ENCODE assay signal across 1 cellular context in the genomic region with DNA sequence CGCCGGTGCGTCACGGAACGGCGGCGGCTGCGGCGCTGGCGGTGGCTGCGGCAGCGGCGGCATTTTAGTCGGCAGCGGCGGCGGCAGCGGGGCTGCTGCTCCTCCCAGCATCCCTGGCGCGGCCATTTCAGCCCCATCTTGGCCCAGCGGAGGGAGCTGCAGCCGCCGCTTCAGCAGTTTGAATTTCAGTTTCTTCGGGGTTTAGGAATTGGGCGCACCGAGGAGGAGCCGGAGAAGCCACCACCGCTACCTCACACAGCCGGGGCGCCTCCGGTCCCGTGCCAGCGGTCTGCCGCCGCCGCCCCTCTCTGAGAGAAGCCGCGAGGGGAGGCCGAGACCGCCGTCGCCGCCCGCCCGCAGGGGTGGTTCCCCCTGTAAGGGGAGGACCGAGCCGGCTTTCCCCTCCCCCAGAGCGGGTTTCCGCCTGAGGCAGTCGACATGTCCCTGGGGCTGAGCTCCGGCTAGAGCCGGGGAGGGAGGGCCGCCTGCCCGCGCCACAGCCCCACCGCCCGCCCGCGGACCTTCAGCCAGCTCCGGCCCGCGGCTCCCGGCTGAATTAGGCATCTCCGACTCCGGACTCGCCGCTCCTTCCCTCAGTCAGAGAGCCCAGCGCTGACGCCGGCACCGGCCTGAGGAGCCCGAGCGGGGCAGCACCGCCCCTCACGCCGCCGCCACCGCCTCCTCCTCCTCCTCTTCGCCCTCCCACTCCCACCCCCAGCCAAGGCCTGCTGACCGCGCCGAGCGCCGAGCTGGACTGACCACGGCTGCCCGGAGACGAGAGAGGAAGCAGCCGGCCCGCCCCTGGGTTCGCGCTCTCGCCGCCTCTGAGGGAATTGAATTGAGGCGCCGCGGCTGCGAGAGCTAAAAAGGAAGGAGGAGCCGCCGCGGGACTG.
TF ChIP-seq lines count a peak whose summit lies in the region.

A gene (plus strand): TSS at position 67 of the 893 bp plus-strand sequence. CDS start 1,053 bp downstream, outside the sequence.

TF ChIP-seq in HepG2, 621 proteins besides CTCF, POLR2A, EP300 and RAD21 (continued from another document and continues in another):
- TF ChIP-seq, protein P1, sequence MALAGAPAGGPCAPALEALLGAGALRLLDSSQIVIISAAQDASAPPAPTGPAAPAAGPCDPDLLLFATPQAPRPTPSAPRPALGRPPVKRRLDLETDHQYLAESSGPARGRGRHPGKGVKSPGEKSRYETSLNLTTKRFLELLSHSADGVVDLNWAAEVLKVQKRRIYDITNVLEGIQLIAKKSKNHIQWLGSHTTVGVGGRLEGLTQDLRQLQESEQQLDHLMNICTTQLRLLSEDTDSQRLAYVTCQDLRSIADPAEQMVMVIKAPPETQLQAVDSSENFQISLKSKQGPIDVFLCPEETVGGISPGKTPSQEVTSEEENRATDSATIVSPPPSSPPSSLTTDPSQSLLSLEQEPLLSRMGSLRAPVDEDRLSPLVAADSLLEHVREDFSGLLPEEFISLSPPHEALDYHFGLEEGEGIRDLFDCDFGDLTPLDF (CRISPR knock-in tag; IDR thresholded peaks at IDR 0.05), result no peak
- TF ChIP-seq GATAD1 (CRISPR knock-in tag; IDR thresholded peaks at IDR 0.05), result peak; percentile 71; the same call in 1 of the 2 replicates
- no peak for TF ChIP-seq TCF7 (IDR thresholded peaks at IDR 0.05; ENCODE audit: low read depth)
- TF ChIP-seq ZBTB42 (CRISPR knock-in tag; IDR thresholded peaks at IDR 0.05), result 0 out of 2 replicates have a peak, but pooled peaks have one; percentile 11
- TF ChIP-seq SAP130 (CRISPR knock-in tag; IDR thresholded peaks at IDR 0.05; ENCODE audit: low read depth), result peak; percentile 81
- TF ChIP-seq ZNF572 (CRISPR knock-in tag; IDR thresholded peaks at IDR 0.05), result peak; percentile 77; the same call in 1 of the 2 replicates
- no peak for TF ChIP-seq SOX6 (IDR thresholded peaks at IDR 0.05)
- TF ChIP-seq SOX6 (CRISPR knock-in tag; IDR thresholded peaks at IDR 0.05), result peak; percentile 43; the same call in 1 of the 2 replicates
- TF ChIP-seq, protein P2, sequence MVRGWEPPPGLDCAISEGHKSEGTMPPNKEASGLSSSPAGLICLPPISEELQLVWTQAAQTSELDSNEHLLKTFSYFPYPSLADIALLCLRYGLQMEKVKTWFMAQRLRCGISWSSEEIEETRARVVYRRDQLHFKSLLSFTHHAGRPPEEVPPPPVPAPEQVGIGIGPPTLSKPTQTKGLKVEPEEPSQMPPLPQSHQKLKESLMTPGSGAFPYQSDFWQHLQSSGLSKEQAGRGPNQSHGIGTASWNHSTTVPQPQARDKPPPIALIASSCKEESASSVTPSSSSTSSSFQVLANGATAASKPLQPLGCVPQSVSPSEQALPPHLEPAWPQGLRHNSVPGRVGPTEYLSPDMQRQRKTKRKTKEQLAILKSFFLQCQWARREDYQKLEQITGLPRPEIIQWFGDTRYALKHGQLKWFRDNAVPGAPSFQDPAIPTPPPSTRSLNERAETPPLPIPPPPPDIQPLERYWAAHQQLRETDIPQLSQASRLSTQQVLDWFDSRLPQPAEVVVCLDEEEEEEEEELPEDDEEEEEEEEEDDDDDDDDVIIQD (CRISPR knock-in tag; IDR thresholded peaks at IDR 0.05; ENCODE audit: low read depth), result no peak
- 0 out of 2 replicates have a peak, but pooled peaks have one; percentile 42 for TF ChIP-seq FOXO1 (CRISPR knock-in tag; IDR thresholded peaks at IDR 0.05)
- no peak for TF ChIP-seq ZNF17 (CRISPR knock-in tag; IDR thresholded peaks at IDR 0.05)
- TF ChIP-seq GABPB1 (CRISPR knock-in tag; IDR thresholded peaks at IDR 0.05), result peak; percentile 84
- peak; percentile 19; the same call in 1 of the 2 replicates for TF ChIP-seq ZNF569 (CRISPR knock-in tag; IDR thresholded peaks at IDR 0.05; ENCODE audit: borderline replicate concordance)
- no peak; the same call in none of the 2 replicates for TF ChIP-seq DMAP1 (CRISPR knock-in tag; IDR thresholded peaks at IDR 0.05)
- TF ChIP-seq MEIS1 (CRISPR knock-in tag; IDR thresholded peaks at IDR 0.05; ENCODE audit: borderline replicate concordance), result peak; percentile 75; the same call in 1 of the 2 replicates
- TF ChIP-seq, protein P3, sequence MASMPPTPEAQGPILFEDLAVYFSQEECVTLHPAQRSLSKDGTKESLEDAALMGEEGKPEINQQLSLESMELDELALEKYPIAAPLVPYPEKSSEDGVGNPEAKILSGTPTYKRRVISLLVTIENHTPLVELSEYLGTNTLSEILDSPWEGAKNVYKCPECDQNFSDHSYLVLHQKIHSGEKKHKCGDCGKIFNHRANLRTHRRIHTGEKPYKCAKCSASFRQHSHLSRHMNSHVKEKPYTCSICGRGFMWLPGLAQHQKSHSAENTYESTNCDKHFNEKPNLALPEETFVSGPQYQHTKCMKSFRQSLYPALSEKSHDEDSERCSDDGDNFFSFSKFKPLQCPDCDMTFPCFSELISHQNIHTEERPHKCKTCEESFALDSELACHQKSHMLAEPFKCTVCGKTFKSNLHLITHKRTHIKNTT (CRISPR knock-in tag; IDR thresholded peaks at IDR 0.05), result no peak
- peak; percentile 62 for TF ChIP-seq ZMYM4 (CRISPR knock-in tag; IDR thresholded peaks at IDR 0.05)
- no peak for TF ChIP-seq ZSCAN30 (CRISPR knock-in tag; IDR thresholded peaks at IDR 0.05)
- TF ChIP-seq AGO1 (IDR thresholded peaks at IDR 0.05; ENCODE audit: low read depth, low read length, poor library complexity, severe bottlenecking), result no peak
- TF ChIP-seq HOXD1 (CRISPR knock-in tag; IDR thresholded peaks at IDR 0.05), result no peak
- TF ChIP-seq, protein P4, sequence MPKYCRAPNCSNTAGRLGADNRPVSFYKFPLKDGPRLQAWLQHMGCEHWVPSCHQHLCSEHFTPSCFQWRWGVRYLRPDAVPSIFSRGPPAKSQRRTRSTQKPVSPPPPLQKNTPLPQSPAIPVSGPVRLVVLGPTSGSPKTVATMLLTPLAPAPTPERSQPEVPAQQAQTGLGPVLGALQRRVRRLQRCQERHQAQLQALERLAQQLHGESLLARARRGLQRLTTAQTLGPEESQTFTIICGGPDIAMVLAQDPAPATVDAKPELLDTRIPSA (CRISPR knock-in tag; IDR thresholded peaks at IDR 0.05; ENCODE audit: borderline replicate concordance), result no peak; the same call in 1 of the 2 replicates
- no peak for TF ChIP-seq ZNF724P (CRISPR knock-in tag; IDR thresholded peaks at IDR 0.05; ENCODE audit: borderline replicate concordance)
- no peak for TF ChIP-seq SP4 (CRISPR knock-in tag; IDR thresholded peaks at IDR 0.05)
- TF ChIP-seq CREB1 (IDR thresholded peaks at IDR 0.05), result peak; percentile 100
- no peak for TF ChIP-seq CREB1 (CRISPR knock-in tag; IDR thresholded peaks at IDR 0.05)
- TF ChIP-seq MLLT10 (CRISPR knock-in tag; IDR thresholded peaks at IDR 0.05), result no peak
- TF ChIP-seq, protein P5, sequence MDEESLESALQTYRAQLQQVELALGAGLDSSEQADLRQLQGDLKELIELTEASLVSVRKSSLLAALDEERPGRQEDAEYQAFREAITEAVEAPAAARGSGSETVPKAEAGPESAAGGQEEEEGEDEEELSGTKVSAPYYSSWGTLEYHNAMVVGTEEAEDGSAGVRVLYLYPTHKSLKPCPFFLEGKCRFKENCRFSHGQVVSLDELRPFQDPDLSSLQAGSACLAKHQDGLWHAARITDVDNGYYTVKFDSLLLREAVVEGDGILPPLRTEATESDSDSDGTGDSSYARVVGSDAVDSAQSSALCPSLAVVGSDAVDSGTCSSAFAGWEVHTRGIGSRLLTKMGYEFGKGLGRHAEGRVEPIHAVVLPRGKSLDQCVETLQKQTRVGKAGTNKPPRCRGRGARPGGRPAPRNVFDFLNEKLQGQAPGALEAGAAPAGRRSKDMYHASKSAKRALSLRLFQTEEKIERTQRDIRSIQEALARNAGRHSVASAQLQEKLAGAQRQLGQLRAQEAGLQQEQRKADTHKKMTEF (CRISPR knock-in tag; IDR thresholded peaks at IDR 0.05), result peak; percentile 82
- TF ChIP-seq, protein P6, sequence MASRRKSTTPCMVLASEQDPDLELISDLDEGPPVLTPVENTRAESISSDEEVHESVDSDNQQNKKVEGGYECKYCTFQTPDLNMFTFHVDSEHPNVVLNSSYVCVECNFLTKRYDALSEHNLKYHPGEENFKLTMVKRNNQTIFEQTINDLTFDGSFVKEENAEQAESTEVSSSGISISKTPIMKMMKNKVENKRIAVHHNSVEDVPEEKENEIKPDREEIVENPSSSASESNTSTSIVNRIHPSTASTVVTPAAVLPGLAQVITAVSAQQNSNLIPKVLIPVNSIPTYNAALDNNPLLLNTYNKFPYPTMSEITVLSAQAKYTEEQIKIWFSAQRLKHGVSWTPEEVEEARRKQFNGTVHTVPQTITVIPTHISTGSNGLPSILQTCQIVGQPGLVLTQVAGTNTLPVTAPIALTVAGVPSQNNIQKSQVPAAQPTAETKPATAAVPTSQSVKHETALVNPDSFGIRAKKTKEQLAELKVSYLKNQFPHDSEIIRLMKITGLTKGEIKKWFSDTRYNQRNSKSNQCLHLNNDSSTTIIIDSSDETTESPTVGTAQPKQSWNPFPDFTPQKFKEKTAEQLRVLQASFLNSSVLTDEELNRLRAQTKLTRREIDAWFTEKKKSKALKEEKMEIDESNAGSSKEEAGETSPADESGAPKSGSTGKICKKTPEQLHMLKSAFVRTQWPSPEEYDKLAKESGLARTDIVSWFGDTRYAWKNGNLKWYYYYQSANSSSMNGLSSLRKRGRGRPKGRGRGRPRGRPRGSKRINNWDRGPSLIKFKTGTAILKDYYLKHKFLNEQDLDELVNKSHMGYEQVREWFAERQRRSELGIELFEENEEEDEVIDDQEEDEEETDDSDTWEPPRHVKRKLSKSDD (CRISPR knock-in tag; IDR thresholded peaks at IDR 0.05; ENCODE audit: low read depth), result 0 out of 2 replicates have a peak, but pooled peaks have one; percentile 16
- TF ChIP-seq ZNF761 (CRISPR knock-in tag; conservative IDR thresholded peaks at IDR 0.05), result 0 out of 2 replicates have a peak, but pooled peaks have one; percentile 14
- TF ChIP-seq, protein P7, sequence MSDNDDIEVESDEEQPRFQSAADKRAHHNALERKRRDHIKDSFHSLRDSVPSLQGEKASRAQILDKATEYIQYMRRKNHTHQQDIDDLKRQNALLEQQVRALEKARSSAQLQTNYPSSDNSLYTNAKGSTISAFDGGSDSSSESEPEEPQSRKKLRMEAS (IDR thresholded peaks at IDR 0.05), result peak; percentile 44
- TF ChIP-seq, protein P8, sequence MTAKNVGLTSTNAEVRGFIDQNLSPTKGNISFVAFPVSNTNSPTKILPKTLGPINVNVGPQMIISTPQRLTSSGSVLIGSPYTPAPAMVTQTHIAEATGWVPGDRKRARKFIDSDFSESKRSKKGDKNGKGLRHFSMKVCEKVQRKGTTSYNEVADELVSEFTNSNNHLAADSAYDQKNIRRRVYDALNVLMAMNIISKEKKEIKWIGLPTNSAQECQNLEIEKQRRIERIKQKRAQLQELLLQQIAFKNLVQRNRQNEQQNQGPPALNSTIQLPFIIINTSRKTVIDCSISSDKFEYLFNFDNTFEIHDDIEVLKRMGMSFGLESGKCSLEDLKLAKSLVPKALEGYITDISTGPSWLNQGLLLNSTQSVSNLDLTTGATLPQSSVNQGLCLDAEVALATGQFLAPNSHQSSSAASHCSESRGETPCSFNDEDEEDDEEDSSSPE (CRISPR knock-in tag; IDR thresholded peaks at IDR 0.05), result peak; percentile 15
- TF ChIP-seq PRMT3 (CRISPR knock-in tag; IDR thresholded peaks at IDR 0.05; ENCODE audit: borderline replicate concordance, low read depth), result 0 out of 2 replicates have a peak, but pooled peaks have one; percentile 57
- TF ChIP-seq SPEN (CRISPR knock-in tag; IDR thresholded peaks at IDR 0.05; ENCODE audit: low read depth), result peak; percentile 44; the same call in 1 of the 2 replicates
- TF ChIP-seq, protein P9, sequence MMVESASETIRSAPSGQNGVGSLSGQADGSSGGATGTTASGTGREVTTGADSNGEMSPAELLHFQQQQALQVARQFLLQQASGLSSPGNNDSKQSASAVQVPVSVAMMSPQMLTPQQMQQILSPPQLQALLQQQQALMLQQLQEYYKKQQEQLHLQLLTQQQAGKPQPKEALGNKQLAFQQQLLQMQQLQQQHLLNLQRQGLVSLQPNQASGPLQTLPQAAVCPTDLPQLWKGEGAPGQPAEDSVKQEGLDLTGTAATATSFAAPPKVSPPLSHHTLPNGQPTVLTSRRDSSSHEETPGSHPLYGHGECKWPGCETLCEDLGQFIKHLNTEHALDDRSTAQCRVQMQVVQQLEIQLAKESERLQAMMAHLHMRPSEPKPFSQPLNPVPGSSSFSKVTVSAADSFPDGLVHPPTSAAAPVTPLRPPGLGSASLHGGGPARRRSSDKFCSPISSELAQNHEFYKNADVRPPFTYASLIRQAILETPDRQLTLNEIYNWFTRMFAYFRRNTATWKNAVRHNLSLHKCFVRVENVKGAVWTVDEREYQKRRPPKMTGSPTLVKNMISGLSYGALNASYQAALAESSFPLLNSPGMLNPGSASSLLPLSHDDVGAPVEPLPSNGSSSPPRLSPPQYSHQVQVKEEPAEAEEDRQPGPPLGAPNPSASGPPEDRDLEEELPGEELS (CRISPR knock-in tag; IDR thresholded peaks at IDR 0.05), result no peak
- TF ChIP-seq, protein P10, sequence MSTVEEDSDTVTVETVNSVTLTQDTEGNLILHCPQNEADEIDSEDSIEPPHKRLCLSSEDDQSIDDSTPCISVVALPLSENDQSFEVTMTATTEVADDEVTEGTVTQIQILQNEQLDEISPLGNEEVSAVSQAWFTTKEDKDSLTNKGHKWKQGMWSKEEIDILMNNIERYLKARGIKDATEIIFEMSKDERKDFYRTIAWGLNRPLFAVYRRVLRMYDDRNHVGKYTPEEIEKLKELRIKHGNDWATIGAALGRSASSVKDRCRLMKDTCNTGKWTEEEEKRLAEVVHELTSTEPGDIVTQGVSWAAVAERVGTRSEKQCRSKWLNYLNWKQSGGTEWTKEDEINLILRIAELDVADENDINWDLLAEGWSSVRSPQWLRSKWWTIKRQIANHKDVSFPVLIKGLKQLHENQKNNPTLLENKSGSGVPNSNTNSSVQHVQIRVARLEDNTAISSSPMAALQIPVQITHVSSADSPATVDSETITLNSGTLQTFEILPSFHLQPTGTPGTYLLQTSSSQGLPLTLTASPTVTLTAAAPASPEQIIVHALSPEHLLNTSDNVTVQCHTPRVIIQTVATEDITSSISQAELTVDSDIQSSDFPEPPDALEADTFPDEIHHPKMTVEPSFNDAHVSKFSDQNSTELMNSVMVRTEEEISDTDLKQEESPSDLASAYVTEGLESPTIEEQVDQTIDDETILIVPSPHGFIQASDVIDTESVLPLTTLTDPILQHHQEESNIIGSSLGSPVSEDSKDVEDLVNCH (CRISPR knock-in tag; IDR thresholded peaks at IDR 0.05), result no peak
